ENCODE assay signal across 14 cellular contexts in genomic region chr9:20001058-20001457, GRCh38.
A peak's percentile ranks its signal among the peaks of the same experiment; 100 is the strongest.
DNase-seq lines count a peak whose midpoint lies in the region; ATAC-seq and TF ChIP-seq lines count a peak whose summit lies in the region.
"Had no signal": no experiment of that assay in that cellular context is flagged by ENCODE, and none has a peak within 500 bp of the region (broad histone marks: within the 10 kb centered on the region; RNA-seq: fewer than 3 reads in every experiment).

No MANE protein-coding gene starts in this region.

- intact Hi-C loops in IMR-90 (cut with micrococcal nuclease): no loop called here

- H2BK120ac ChIP-seq in IMR-90 (ENCODE audit: low read depth, low read length): no peak overlapping the region
- H2BK120ac ChIP-seq in mesenchymal stem cell (ENCODE audit: low read depth, low read length): peak overlapping the region; percentile 54

- H3K4me3 ChIP-seq in IMR-90 (ENCODE audit: insufficient read depth, low read depth, low read length) (no peak overlapping the region), endodermal cell (ENCODE audit: low read length) (no peak overlapping the region), mesenchymal stem cell (ENCODE audit: insufficient read depth in 1 of 2, low read depth in 1 of 2, low read length in 2 of 2) (no peak overlapping the region), smooth muscle cell (no peak overlapping the region)
- H3K4me3 ChIP-seq: A549, HAP-1 had no signal

- H2AK5ac ChIP-seq in IMR-90 (ENCODE audit: low read depth, low read length) (peak overlapping the region; percentile 32), mesenchymal stem cell (ENCODE audit: low read length, severe bottlenecking) (no peak overlapping the region)

- no peaks in the 10 kb centered on the region for H3K36me3 ChIP-seq in IMR-90 (ENCODE audit: control insufficient read depth, insufficient read depth, low read length)
- no peaks in the 10 kb centered on the region for H3K36me3 ChIP-seq in endodermal cell (ENCODE audit: control insufficient read depth, insufficient read depth, low read length)
- no peaks in the 10 kb centered on the region for H3K36me3 ChIP-seq in mesenchymal stem cell (ENCODE audit: control insufficient read depth in 1 of 2, insufficient read depth in 2 of 2, low read depth in 1 of 2, low read length in 2 of 2)
- no peaks in the 10 kb centered on the region for H3K36me3 ChIP-seq in smooth muscle cell (ENCODE audit: low read depth)
- H3K36me3 ChIP-seq: BE2C, HAP-1 had no signal

- peaks cover 11% of the 10 kb centered on the region for H3F3A ChIP-seq in smooth muscle cell (ENCODE audit: low read depth)

- no peak for DNase-seq in IMR-90
- peak; percentile 41 for DNase-seq in endodermal cell
- DNase-seq in mesenchymal stem cell: no peak
- DNase-seq in stimulated activated effector memory CD8-positive, alpha-beta T cell treated with anti-CD3 and anti-CD28 coated beads, Interleukin-12 subunit alpha, Interleukin-12 subunit beta, amount 100 ng/mL, for 72 hours (ENCODE audit: low spot score in 2 of 2): no peak
- no peak for DNase-seq in endothelial cell (ENCODE audit: low spot score)
- no peak for DNase-seq in smooth muscle cell (lab: John Stamatoyannopoulos, UW; ENCODE audit: unreplicated experiment)
- no peak for DNase-seq in COR-L47 (lab: John Stamatoyannopoulos, UW)
- DNase-seq: BE2C; Caco-2; CD4-positive, alpha-beta memory T cell had no signal

- H2AFZ ChIP-seq in IMR-90 (replicated peaks; ENCODE audit: low read length, poor library complexity): no peak overlapping the region
- H2AFZ ChIP-seq in mesenchymal stem cell (ENCODE audit: low read depth, low read length): no peak overlapping the region
- no peak overlapping the region for H2AFZ ChIP-seq in smooth muscle cell (ENCODE audit: low read depth)

- no peak overlapping the region for H3K56ac ChIP-seq in IMR-90 (ENCODE audit: extremely low read depth, insufficient read depth, low read length)

- H4K8ac ChIP-seq in IMR-90 (ENCODE audit: low read depth in 2 of 2, low read length in 2 of 2) (no peak overlapping the region), mesenchymal stem cell (ENCODE audit: low read length) (peak overlapping the region; percentile 78)

- dilution Hi-C loops in IMR-90 (cut with HindIII; ENCODE audit: low sequenced_read_pairs, unreplicated experiment): no loop called here

- H4K20me1 ChIP-seq in IMR-90 (ENCODE audit: insufficient read depth, low read length): no peaks in the 10 kb centered on the region
- no peaks in the 10 kb centered on the region for H4K20me1 ChIP-seq in smooth muscle cell (ENCODE audit: low read depth)

- H3K9me3 Mint-ChIP-seq in endodermal cell (no peaks in the 10 kb centered on the region), endothelial cell (ENCODE audit: unreplicated experiment) (no peaks in the 10 kb centered on the region)
- peaks cover 9% of the 10 kb centered on the region for H3K9me3 Mint-ChIP-seq in stimulated activated effector memory CD8-positive, alpha-beta T cell treated with anti-CD3 and anti-CD28 coated beads, Interleukin-12 subunit alpha, Interleukin-12 subunit beta, amount 100 ng/mL, for 72 hours

- H3K18ac ChIP-seq in IMR-90 (ENCODE audit: low read depth, low read length) (no peak overlapping the region), mesenchymal stem cell (ENCODE audit: low read depth in 1 of 2, low read length in 2 of 2) (peak overlapping the region in 1 of 2 experiments; percentile 45)

- H4K91ac ChIP-seq in IMR-90 (ENCODE audit: insufficient read depth, low read depth, low read length) (peak overlapping the region; percentile 18; the same call in 1 of the 2 replicates), mesenchymal stem cell (ENCODE audit: low read length) (no peak overlapping the region)

- CTCF ChIA-PET in IMR-90 (lab: Yijun Ruan, JAX): no interaction called here

- H3K36me3 Mint-ChIP-seq in endodermal cell (ENCODE audit: low read depth): no peaks in the 10 kb centered on the region
- peaks cover 4% of the 10 kb centered on the region for H3K36me3 Mint-ChIP-seq in stimulated activated effector memory CD8-positive, alpha-beta T cell treated with anti-CD3 and anti-CD28 coated beads, Interleukin-12 subunit alpha, Interleukin-12 subunit beta, amount 100 ng/mL, for 72 hours
- H3K36me3 Mint-ChIP-seq in endothelial cell (ENCODE audit: low read depth, unreplicated experiment): peaks cover 3% of the 10 kb centered on the region

- no peak overlapping the region for H2BK15ac ChIP-seq in IMR-90 (ENCODE audit: low read depth, low read length)
- H2BK15ac ChIP-seq in mesenchymal stem cell (ENCODE audit: low read depth, poor library complexity, severe bottlenecking): no peak overlapping the region

- H3K23ac ChIP-seq in IMR-90 (ENCODE audit: low read depth, low read length): no peak overlapping the region
- H3K23ac ChIP-seq in mesenchymal stem cell (ENCODE audit: low read length in 2 of 2): no peak overlapping the region

- no peak for ATAC-seq in IMR-90 (ENCODE audit: low read depth)
- no peak for ATAC-seq in stimulated activated effector memory CD8-positive, alpha-beta T cell treated with anti-CD3 and anti-CD28 coated beads, Interleukin-12 subunit alpha, Interleukin-12 subunit beta, amount 100 ng/mL, for 72 hours
- ATAC-seq: A549 had no signal

- in situ Hi-C loops in IMR-90 (cut with MboI; ENCODE audit: low sequenced_read_pairs): no loop called here

- H4K5ac ChIP-seq in IMR-90 (ENCODE audit: low read depth, low read length): no peak overlapping the region

- H3K4me3 Mint-ChIP-seq in endodermal cell (no peak overlapping the region), endothelial cell (ENCODE audit: unreplicated experiment) (no peak overlapping the region)
- no peak overlapping the region for H3K4me3 Mint-ChIP-seq in stimulated activated effector memory CD8-positive, alpha-beta T cell treated with anti-CD3 and anti-CD28 coated beads, Interleukin-12 subunit alpha, Interleukin-12 subunit beta, amount 100 ng/mL, for 72 hours
- H3K4me3 Mint-ChIP-seq: CD4-positive, alpha-beta memory T cell; IgD-negative memory B cell had no signal

- no peak overlapping the region for H3K9ac ChIP-seq in IMR-90 (ENCODE audit: low read depth, low read length)
- no peak overlapping the region for H3K9ac ChIP-seq in endodermal cell (ENCODE audit: extremely low read depth, low read length, poor library complexity, severe bottlenecking)
- H3K9ac ChIP-seq in mesenchymal stem cell (ENCODE audit: low read length): no peak overlapping the region
- H3K9ac ChIP-seq in smooth muscle cell (ENCODE audit: low read depth): no peak overlapping the region

- H2BK5ac ChIP-seq in IMR-90 (ENCODE audit: low read depth, low read length, poor library complexity, severe bottlenecking): no peak overlapping the region
- no peak overlapping the region for H2BK5ac ChIP-seq in mesenchymal stem cell (ENCODE audit: low read depth, low read length, poor library complexity, severe bottlenecking)

- H3K9me3 ChIP-seq in IMR-90 (ENCODE audit: control insufficient read depth, insufficient read depth, low read length) (no peaks in the 10 kb centered on the region), endodermal cell (ENCODE audit: control insufficient read depth, low read length) (no peaks in the 10 kb centered on the region), mesenchymal stem cell (ENCODE audit: control insufficient read depth, low read length) (no peaks in the 10 kb centered on the region), smooth muscle cell (replicated peaks; ENCODE audit: low read depth) (no peaks in the 10 kb centered on the region)
- H3K9me3 ChIP-seq: A549, BE2C, Caco-2, HAP-1 had no signal

- BruUV-seq in IMR-90 (replicated peaks; lab: Mats Ljungman, UMichigan): no TSS peak

- H3K27ac Mint-ChIP-seq in endodermal cell (no peak overlapping the region), endothelial cell (ENCODE audit: unreplicated experiment) (no peak overlapping the region)
- H3K27ac Mint-ChIP-seq in stimulated activated effector memory CD8-positive, alpha-beta T cell treated with anti-CD3 and anti-CD28 coated beads, Interleukin-12 subunit alpha, Interleukin-12 subunit beta, amount 100 ng/mL, for 72 hours: peak overlapping the region; percentile 94
- H3K27ac Mint-ChIP-seq: CD4-positive, alpha-beta memory T cell; IgD-negative memory B cell had no signal

- no peak for TF ChIP-seq RAD21 in IMR-90 (IDR thresholded peaks at IDR 0.05; ENCODE audit: low read length)

- H3K14ac ChIP-seq in IMR-90 (replicated peaks; ENCODE audit: low read depth, low read length) (no peak overlapping the region), mesenchymal stem cell (ENCODE audit: low read length in 2 of 2) (no peak overlapping the region)

- no peak overlapping the region for H3K27ac ChIP-seq in IMR-90 (ENCODE audit: insufficient read depth, low read length)
- no peak overlapping the region for H3K27ac ChIP-seq in endodermal cell (ENCODE audit: low read depth, low read length)
- H3K27ac ChIP-seq in mesenchymal stem cell (ENCODE audit: low read length, poor library complexity, severe bottlenecking): no peak overlapping the region
- no peak overlapping the region for H3K27ac ChIP-seq in smooth muscle cell (ENCODE audit: low read depth)
- H3K27ac ChIP-seq: A549, C4-2B had no signal

- H3K9me1 ChIP-seq in IMR-90 (ENCODE audit: insufficient read depth, low read length): peaks cover 8% of the 10 kb centered on the region

- WGBS in IMR-90 (ENCODE audit: extremely low coverage in 2 of 2, insufficient read length in 1 of 2), 2 experiments: no CpG with 5 or more reads among the region's 5 CpGs
- 70 to 84% methylated on average over 3 to 5 of the region's 5 CpGs for WGBS in endodermal cell (ENCODE audit: insufficient coverage in 1 of 2, insufficient read length in 1 of 2), 2 experiments
- WGBS in mesenchymal stem cell: 63% methylated on average over 4 of the region's 5 CpGs
- 65% methylated on average over 5 of the region's 5 CpGs for WGBS in smooth muscle cell (ENCODE audit: low lambda C conversion rate)

- TF ChIP-seq POLR2A in IMR-90 (IDR thresholded peaks at IDR 0.05; ENCODE audit: low read depth, low read length): no peak

- no peaks in the 10 kb centered on the region for H3K79me1 ChIP-seq in IMR-90 (ENCODE audit: low read depth in 1 of 2, low read length in 2 of 2)
- no peaks in the 10 kb centered on the region for H3K79me1 ChIP-seq in mesenchymal stem cell (replicated peaks; ENCODE audit: low read length, poor library complexity, severe bottlenecking)

- H3K4me1 Mint-ChIP-seq in endodermal cell (no peaks in the 10 kb centered on the region), endothelial cell (ENCODE audit: unreplicated experiment) (peaks cover 18% of the 10 kb centered on the region)
- peaks cover 38% of the 10 kb centered on the region for H3K4me1 Mint-ChIP-seq in stimulated activated effector memory CD8-positive, alpha-beta T cell treated with anti-CD3 and anti-CD28 coated beads, Interleukin-12 subunit alpha, Interleukin-12 subunit beta, amount 100 ng/mL, for 72 hours

- no peak overlapping the region for H3K4ac ChIP-seq in IMR-90 (ENCODE audit: low read depth, low read length)
- peak overlapping the region in 1 of 2 experiments; percentile 6 for H3K4ac ChIP-seq in mesenchymal stem cell (ENCODE audit: low read depth in 1 of 2, low read length in 2 of 2)

- H3K4me2 ChIP-seq in IMR-90 (ENCODE audit: low read depth, low read length) (no peak overlapping the region), mesenchymal stem cell (ENCODE audit: low read length, poor library complexity, severe bottlenecking) (no peak overlapping the region), smooth muscle cell (no peak overlapping the region)
- H3K4me2 ChIP-seq: A549 had no signal

- H2BK12ac ChIP-seq in mesenchymal stem cell (ENCODE audit: low read length in 2 of 2): peak overlapping the region in 1 of 2 experiments; percentile 6

- no peaks in the 10 kb centered on the region for H3K27me3 Mint-ChIP-seq in endodermal cell (ENCODE audit: insufficient read depth)
- H3K27me3 Mint-ChIP-seq in endothelial cell (ENCODE audit: unreplicated experiment): peaks cover 2% of the 10 kb centered on the region
- H3K27me3 Mint-ChIP-seq: IgD-negative memory B cell had no signal

- POLR2A ChIA-PET in IMR-90 (lab: Charles Lee; ENCODE audit: unreplicated experiment): no interaction called here

- H2AK9ac ChIP-seq in IMR-90 (replicated peaks; ENCODE audit: low read depth, low read length, poor library complexity): no peak overlapping the region

- H2BK20ac ChIP-seq in IMR-90 (ENCODE audit: low read depth, low read length): peak overlapping the region; percentile 11; the same call in 1 of the 2 replicates

- H3K4me1 ChIP-seq in IMR-90 (ENCODE audit: control insufficient read depth, insufficient read depth, low read length) (peaks cover 2% of the 10 kb centered on the region; the same call in 1 of the 2 replicates), endodermal cell (ENCODE audit: control insufficient read depth, insufficient read depth, low read length) (no peaks in the 10 kb centered on the region), mesenchymal stem cell (ENCODE audit: control insufficient read depth, insufficient read depth, low read depth, low read length) (peaks cover 5% of the 10 kb centered on the region), smooth muscle cell (ENCODE audit: low read depth) (no peaks in the 10 kb centered on the region)
- H3K4me1 ChIP-seq: A549, BE2C, Caco-2, HAP-1 had no signal

- H3K79me2 ChIP-seq in smooth muscle cell (ENCODE audit: low read depth): no peaks in the 10 kb centered on the region

- no peak for TF ChIP-seq CTCF in IMR-90 (conservative IDR thresholded peaks at IDR 0.05; ENCODE audit: low read depth, low read length)
- TF ChIP-seq CTCF in endodermal cell (conservative IDR thresholded peaks at IDR 0.05): no peak
- TF ChIP-seq CTCF in endothelial cell (IDR thresholded peaks at IDR 0.05; ENCODE audit: unreplicated experiment): no peak
- TF ChIP-seq CTCF in smooth muscle cell (IDR thresholded peaks at IDR 0.05; ENCODE audit: borderline replicate concordance, insufficient read depth, poor library complexity, severe bottlenecking): no peak

- H3K27me3 ChIP-seq in IMR-90 (ENCODE audit: control insufficient read depth, insufficient read depth, low read length) (no peaks in the 10 kb centered on the region), endodermal cell (ENCODE audit: control insufficient read depth, insufficient read depth, low read length, poor library complexity, severe bottlenecking) (no peaks in the 10 kb centered on the region), mesenchymal stem cell (ENCODE audit: control insufficient read depth in 1 of 2, insufficient read depth in 1 of 2, low read length in 2 of 2) (peaks cover 0 to 13% of the 10 kb centered on the region in 2 experiments), smooth muscle cell (ENCODE audit: low read depth) (no peaks in the 10 kb centered on the region)
- H3K27me3 ChIP-seq: BE2C had no signal
